In the genomic region with DNA sequence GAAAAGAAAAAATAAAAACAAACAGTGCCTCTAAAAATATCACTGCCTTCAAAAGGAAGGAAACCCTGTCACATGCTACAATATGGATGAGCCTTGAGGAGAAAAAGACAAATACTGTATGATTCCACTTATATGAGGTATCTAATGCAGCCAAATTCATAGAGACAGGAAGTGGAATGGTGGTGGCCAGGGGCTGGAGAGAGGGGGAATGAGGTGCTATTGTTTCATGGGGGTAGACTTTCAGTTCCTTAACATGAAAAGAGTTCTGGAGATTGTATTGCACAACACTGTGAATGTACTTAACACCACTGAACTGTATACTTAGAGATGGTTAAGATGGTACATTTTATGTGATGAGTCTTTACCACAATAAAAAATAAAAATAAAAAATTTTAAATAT, we compare ENCODE assay signal across 18 cellular contexts. TPM values are rescaled to one million over a fixed set of nuclear protein-coding genes. Genes with fewer than 3 reads are reported as not detected.
DNase-seq lines count a peak whose midpoint lies in the region; ATAC-seq and TF ChIP-seq lines count a peak whose summit lies in the region.
"Had no signal": no experiment of that assay in that cellular context is flagged by ENCODE, and none has a peak within 500 bp of the region (broad histone marks: within the 10 kb centered on the region; RNA-seq: fewer than 3 reads in every experiment).

No MANE protein-coding gene starts in this region.

- no peaks in the 10 kb centered on the region for H3K36me3 Mint-ChIP-seq in memory B cell
- H3K36me3 Mint-ChIP-seq in activated CD4-positive, alpha-beta T cell treated with anti-CD3 and anti-CD28 coated beads, Interleukin-2, amount 10 ng/mL, durations not matched to agents 24 days and 14 days (ENCODE audit: low read depth) = no peaks in the 10 kb centered on the region

- intact Hi-C loops in aorta (cut with DNase I) = loop anchor here in 1 of 2 donors (10.0 kb wide), 1 partner anchor 256 kb away; a partner anchor contains a TSS
- intact Hi-C loops in activated CD4-positive, alpha-beta T cell treated with anti-CD3 and anti-CD28 coated beads, Interleukin-2, amount 10 ng/mL, durations not matched to agents 24 days and 14 days (cut with micrococcal nuclease) = no loop called here

- H3K27me3 ChIP-seq in aorta (ENCODE audit: control insufficient read depth in 1 of 2, insufficient read depth in 2 of 2, low read length in 1 of 2) = no peaks in the 10 kb centered on the region
- H3K27me3 ChIP-seq: ascending aorta, SJCRH30 had no signal

- no peak overlapping the region for H3K27ac ChIP-seq in HEK293 (ENCODE audit: extremely low read depth, low read depth, low read length)
- H3K27ac ChIP-seq in aorta (ENCODE audit: low read depth in 1 of 2, low read length in 2 of 2) = no peak overlapping the region
- H3K27ac ChIP-seq: ascending aorta, GM23248, HL-60, KMS-11, SJCRH30 had no signal

- no peak overlapping the region for H3K27ac Mint-ChIP-seq in memory B cell
- H3K27ac Mint-ChIP-seq in activated CD4-positive, alpha-beta T cell treated with anti-CD3 and anti-CD28 coated beads, Interleukin-2, amount 10 ng/mL, durations not matched to agents 24 days and 14 days = no peak overlapping the region
- H3K27ac Mint-ChIP-seq: activated CD4-positive, alpha-beta T cell treated with anti-CD3 and anti-CD28 coated beads for 36 hours had no signal

- no peaks in the 10 kb centered on the region for H3K4me1 ChIP-seq in HEK293 (ENCODE audit: control insufficient read depth, insufficient read depth, low read length)
- H3K4me1 ChIP-seq in aorta (ENCODE audit: control insufficient read depth in 1 of 2, insufficient read depth in 2 of 2, low read length in 2 of 2) = no peaks in the 10 kb centered on the region
- H3K4me1 ChIP-seq: ascending aorta, SJCRH30 had no signal

- ATAC-seq in memory B cell (ENCODE audit: low read depth) (peak; percentile 42), aorta (ENCODE audit: low FRiP score) (no peak), GM19463 (IDR thresholded peaks at IDR 0.05; ENCODE audit: unreplicated experiment) (no peak)
- ATAC-seq: activated CD4-positive, alpha-beta T cell treated with anti-CD3 and anti-CD28 coated beads for 36 hours had no signal

- H3K4me1 Mint-ChIP-seq in memory B cell = peaks cover 8% of the 10 kb centered on the region
- H3K4me1 Mint-ChIP-seq in activated CD4-positive, alpha-beta T cell treated with anti-CD3 and anti-CD28 coated beads, Interleukin-2, amount 10 ng/mL, durations not matched to agents 24 days and 14 days = peaks cover 14% of the 10 kb centered on the region

- H3K4me3 ChIP-seq in HEK293 (ENCODE audit: low read depth, low read length) (no peak overlapping the region), aorta (ENCODE audit: low read length in 2 of 2) (no peak overlapping the region)
- H3K4me3 ChIP-seq: ascending aorta, GM23248, SJCRH30 had no signal

- peaks cover 3% of the 10 kb centered on the region for H3K27me3 Mint-ChIP-seq in memory B cell
- H3K27me3 Mint-ChIP-seq in activated CD4-positive, alpha-beta T cell treated with anti-CD3 and anti-CD28 coated beads, Interleukin-2, amount 10 ng/mL, durations not matched to agents 24 days and 14 days = no peaks in the 10 kb centered on the region
- H3K27me3 Mint-ChIP-seq: activated CD4-positive, alpha-beta T cell treated with anti-CD3 and anti-CD28 coated beads for 36 hours had no signal

- POLR2A ChIA-PET in HEK293 (lab: Yijun Ruan, JAX) = no interaction called here

- H3K9me3 ChIP-seq in HEK293 (ENCODE audit: control insufficient read depth, insufficient read depth, low read depth, low read length) (no peaks in the 10 kb centered on the region), aorta (ENCODE audit: control insufficient read depth, low read length) (no peaks in the 10 kb centered on the region)
- H3K9me3 ChIP-seq: ascending aorta, SJCRH30 had no signal

- DNase-seq in RPMI8226 (peak; percentile 48), memory B cell (ENCODE audit: low spot score in 2 of 2) (no peak), aorta (no peak)
- no peak for DNase-seq in activated CD4-positive, alpha-beta T cell treated with anti-CD3 and anti-CD28 coated beads, Interleukin-2, amount 10 ng/mL, durations not matched to agents 24 days and 14 days
- DNase-seq: activated CD4-positive, alpha-beta T cell treated with anti-CD3 and anti-CD28 coated beads for 36 hours; activated CD8-positive, alpha-beta memory T cell treated with anti-CD3 and anti-CD28 coated beads, Interleukin-2, amount 50 U/mL, for 4 hours; GM23248; NCI-H1694; NCI-H345; SJCRH30; stimulated activated CD4-positive, alpha-beta T cell treated with anti-CD3 and anti-CD28 coated beads, Interleukin-4, amount 100 ng/mL, for 24 hours had no signal

- no peaks in the 10 kb centered on the region for H3K9me3 Mint-ChIP-seq in memory B cell
- no peaks in the 10 kb centered on the region for H3K9me3 Mint-ChIP-seq in activated CD4-positive, alpha-beta T cell treated with anti-CD3 and anti-CD28 coated beads, Interleukin-2, amount 10 ng/mL, durations not matched to agents 24 days and 14 days

- no peaks in the 10 kb centered on the region for H3K36me3 ChIP-seq in HEK293 (ENCODE audit: control insufficient read depth in 2 of 2, insufficient read depth in 1 of 2, low read length in 2 of 2)
- no peaks in the 10 kb centered on the region for H3K36me3 ChIP-seq in aorta (ENCODE audit: control insufficient read depth in 1 of 2, insufficient read depth in 2 of 2, low read length in 1 of 2)
- H3K36me3 ChIP-seq: ascending aorta, SJCRH30 had no signal

- no peak for TF ChIP-seq CTCF in HEK293 (tag by site-specific recombination; IDR thresholded peaks at IDR 0.05)

- CTCF ChIA-PET in HEK293 (lab: Yijun Ruan, JAX) = interaction anchor here (0.6 to 1.2 kb wide), 2 partner anchors 49 to 228 kb away, joined by 3 read pairs; no protein-coding TSS in a partner anchor

- no peak overlapping the region for H3K4me3 Mint-ChIP-seq in memory B cell
- no peak overlapping the region for H3K4me3 Mint-ChIP-seq in activated CD4-positive, alpha-beta T cell treated with anti-CD3 and anti-CD28 coated beads, Interleukin-2, amount 10 ng/mL, durations not matched to agents 24 days and 14 days
- H3K4me3 Mint-ChIP-seq: activated CD4-positive, alpha-beta T cell treated with anti-CD3 and anti-CD28 coated beads for 36 hours had no signal

TF ChIP-seq in HEK293, 187 proteins besides CTCF, POLR2A, EP300 and RAD21:
- no peak for TF ChIP-seq ZNF48 (tag by site-specific recombination; IDR thresholded peaks at IDR 0.05)
- no peak for TF ChIP-seq ZSCAN16 (tag by site-specific recombination; IDR thresholded peaks at IDR 0.05)
- 0 out of 2 replicates have a peak, but pooled peaks have one; percentile 3 for TF ChIP-seq ZNF335 (tag by site-specific recombination; conservative IDR thresholded peaks at IDR 0.05)
TF ChIP-seq in HEK293: peak in this region for 1.

RNA-seq across cellular contexts. Expression of a gene that starts 17.2 kb away (rescaled TPM):
- total RNA-seq in aorta = 1,000 to 10,000 TPM in 1 of 2 donors, 100 to 1,000 TPM in 1; 934 to 1,126 TPM
- polyA plus RNA-seq in aorta = 1,000 to 10,000 TPM; 3,932 to 5,181 TPM
- 166 and 174 TPM in 2 replicates for total RNA-seq in activated CD4-positive, alpha-beta T cell treated with anti-CD3 and anti-CD28 coated beads, Interleukin-2, amount 10 ng/mL, durations not matched to agents 24 days and 14 days

RNA-seq across cellular contexts. Expression of a gene that starts 22.2 kb away (rescaled TPM):
- total RNA-seq in aorta = not detected
- polyA plus RNA-seq in aorta = not detected
- 2.3 and 2.6 TPM in 2 replicates for total RNA-seq in activated CD4-positive, alpha-beta T cell treated with anti-CD3 and anti-CD28 coated beads, Interleukin-2, amount 10 ng/mL, durations not matched to agents 24 days and 14 days
- total RNA-seq: ascending aorta, GM23248, SJCRH30, skeletal muscle tissue, temporal lobe had no signal

RNA-seq across cellular contexts. Expression of a gene that starts 27.0 kb away (rescaled TPM):
- total RNA-seq in aorta = 100 to 1,000 TPM; 406 to 967 TPM
- 1,000 to 10,000 TPM; 3,369 to 4,033 TPM for polyA plus RNA-seq in aorta
- 132 and 134 TPM in 2 replicates for total RNA-seq in activated CD4-positive, alpha-beta T cell treated with anti-CD3 and anti-CD28 coated beads, Interleukin-2, amount 10 ng/mL, durations not matched to agents 24 days and 14 days

RNA-seq across cellular contexts. Expression of a gene that starts 30.5 kb away (rescaled TPM):
- 1 to 10 TPM; 2.3 to 3.8 TPM for total RNA-seq in aorta
- polyA plus RNA-seq in aorta = 10 to 100 TPM in 1 of 2 donors, 1 to 10 TPM in 1; 3.0 to 11.7 TPM
- total RNA-seq in activated CD4-positive, alpha-beta T cell treated with anti-CD3 and anti-CD28 coated beads, Interleukin-2, amount 10 ng/mL, durations not matched to agents 24 days and 14 days = not detected in 2 replicates
- total RNA-seq: activated CD4-positive, alpha-beta T cell treated with anti-CD3 and anti-CD28 coated beads for 36 hours; ascending aorta; skeletal muscle tissue; temporal lobe had no signal

RNA-seq across cellular contexts. Expression of a gene that starts 47.1 kb away (rescaled TPM):
- 1 to 10 TPM; 1.8 TPM for total RNA-seq in aorta
- polyA plus RNA-seq in aorta = 1 to 10 TPM; 2.1 to 6.4 TPM
- total RNA-seq in activated CD4-positive, alpha-beta T cell treated with anti-CD3 and anti-CD28 coated beads, Interleukin-2, amount 10 ng/mL, durations not matched to agents 24 days and 14 days = 0.40 and 1.2 TPM in 2 replicates
- total RNA-seq: ascending aorta, skeletal muscle tissue, temporal lobe had no signal
